ENCODE assay signal across 22 cellular contexts in the genomic region with DNA sequence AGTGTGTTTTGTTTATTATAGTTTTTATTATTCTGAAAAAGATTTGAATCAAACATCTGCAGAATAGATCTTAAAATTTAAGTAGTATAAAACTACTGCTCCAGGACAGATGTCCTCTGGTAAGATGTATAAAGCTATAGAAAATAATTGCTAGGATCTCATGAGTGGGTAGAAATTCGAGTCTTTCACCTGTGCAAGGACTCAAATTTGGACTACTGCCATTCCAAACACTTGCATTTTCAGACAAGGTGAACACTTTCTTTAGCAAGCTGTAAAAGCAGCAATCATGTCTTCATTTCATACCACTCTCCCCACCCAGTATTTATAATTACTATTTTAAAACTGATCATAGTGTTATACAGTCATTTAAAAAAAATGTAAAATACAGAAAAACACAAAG.
"Had no signal": no experiment of that assay in that cellular context is flagged by ENCODE, and none has a peak within 500 bp of the region (broad histone marks: within the 10 kb centered on the region; RNA-seq: fewer than 3 reads in every experiment).

No MANE protein-coding gene starts in this region.

- H3K9me3 ChIP-seq: ovary, stomach had no signal

- H3K27me3 ChIP-seq: foreskin keratinocyte, hepatocyte, neural progenitor cell, ovary, stomach had no signal

- ATAC-seq: foreskin keratinocyte; left cardiac atrium; left ventricle myocardium superior; natural killer cell treated with Interleukin-12 subunit alpha and Interleukin-12 subunit beta and Interleukin-15 and Interleukin-18, amount 100 ng/mL, for 72 hours; right cardiac atrium had no signal

- H3K27ac ChIP-seq: foreskin keratinocyte, hepatocyte, neural progenitor cell, ovary, stomach had no signal

- H3K4me1 ChIP-seq: foreskin keratinocyte, stomach had no signal

- H3K4me3 ChIP-seq: hepatocyte, lung, neural progenitor cell, ovary, stomach had no signal

- H3K36me3 ChIP-seq: ovary had no signal

- DNase-seq: endodermal cell; erythroblast; foreskin keratinocyte; head of caudate nucleus; kidney; left cardiac atrium; left ventricle myocardium superior; mesenchymal stem cell; midbrain; nucleus accumbens; ovary; right cardiac atrium; small intestine; stimulated activated CD4-positive, alpha-beta T cell treated with anti-CD3 and anti-CD28 coated beads, Interleukin-12 subunit alpha, Interleukin-12 subunit beta, amount 100 ng/mL, for 4 hours; stimulated activated naive CD4-positive, alpha-beta T cell; stomach; substantia nigra; trophoblast cell had no signal
